Comparison of ENCODE assay signal across 7 cellular contexts in genomic region chr10:117374506-117375359, GRCh38. TPM values are rescaled to one million over a fixed set of nuclear protein-coding genes. Genes with fewer than 3 reads are reported as not detected.
DNase-seq lines count a peak whose midpoint lies in the region; ATAC-seq, FAIRE-seq and TF ChIP-seq lines count a peak whose summit lies in the region.

No MANE protein-coding gene starts in this region.

- peak; percentile 27 for ATAC-seq in GM21619 (IDR thresholded peaks at IDR 0.05; ENCODE audit: unreplicated experiment)

- peak overlapping the region; percentile 60 for H3K9ac ChIP-seq in endodermal cell (ENCODE audit: extremely low read depth, low read length, poor library complexity, severe bottlenecking)
- H3K9ac ChIP-seq in mesenchymal stem cell (ENCODE audit: low read length), result peak overlapping the region; percentile 92

- H3K4ac ChIP-seq in mesenchymal stem cell (ENCODE audit: low read depth in 1 of 2, low read length in 2 of 2), result peak overlapping the region; percentile 41 to 62

- no peaks in the 10 kb centered on the region for H3K9me3 ChIP-seq in endodermal cell (ENCODE audit: control insufficient read depth, low read length)
- no peaks in the 10 kb centered on the region for H3K9me3 ChIP-seq in mesenchymal stem cell (ENCODE audit: control insufficient read depth, low read length)

- no peak for TF ChIP-seq CTCF in endodermal cell (conservative IDR thresholded peaks at IDR 0.05)

- H2BK15ac ChIP-seq in mesenchymal stem cell (ENCODE audit: low read depth, poor library complexity, severe bottlenecking), result peak overlapping the region; percentile 77

- H3K14ac ChIP-seq in mesenchymal stem cell (ENCODE audit: low read length in 2 of 2), result peak overlapping the region in 1 of 2 experiments; percentile 89

- peak overlapping the region; percentile 87 for H3K27ac Mint-ChIP-seq in activated CD4-positive, alpha-beta T cell treated with anti-CD3 and anti-CD28 coated beads, Interleukin-2, amount 10 ng/mL, durations not matched to agents 24 days and 14 days
- peak overlapping the region; percentile 83 for H3K27ac Mint-ChIP-seq in endodermal cell

- H4K91ac ChIP-seq in mesenchymal stem cell (ENCODE audit: low read length), result peak overlapping the region; percentile 18

- peak overlapping the region; percentile 88 for H3K4me3 ChIP-seq in endodermal cell (ENCODE audit: low read length)
- H3K4me3 ChIP-seq in mesenchymal stem cell (ENCODE audit: insufficient read depth in 1 of 2, low read depth in 1 of 2, low read length in 2 of 2), result peak overlapping the region; percentile 78 to 98

- DNase-seq in GM12891 (ENCODE audit: insufficient read length, low spot score) (peak; percentile 40), HuH-7.5 (ENCODE audit: low spot score) (peak; percentile 20), endodermal cell (peak; percentile 80), mesenchymal stem cell (peak; percentile 70)
- DNase-seq in activated CD4-positive, alpha-beta T cell treated with anti-CD3 and anti-CD28 coated beads, Interleukin-2, amount 10 ng/mL, durations not matched to agents 24 days and 14 days, result peak; percentile 82
- DNase-seq in stimulated activated naive CD4-positive, alpha-beta T cell treated with Interleukin-2 at 50 U/mL for 16 hours (lab: John Stamatoyannopoulos, UW), result peak; percentile 79

- H2AK5ac ChIP-seq in mesenchymal stem cell (ENCODE audit: low read length, severe bottlenecking), result no peak overlapping the region

- H2AFZ ChIP-seq in mesenchymal stem cell (ENCODE audit: low read depth, low read length), result peak overlapping the region; percentile 89

- intact Hi-C loops in activated CD4-positive, alpha-beta T cell treated with anti-CD3 and anti-CD28 coated beads, Interleukin-2, amount 10 ng/mL, durations not matched to agents 24 days and 14 days (cut with micrococcal nuclease), result loop anchor here (2.0 to 10.0 kb wide), 4 partner anchors 157 to 970 kb away; partner anchors contain the start of genes FAM204A and RAB11FIP2

- H3K27me3 ChIP-seq in endodermal cell (ENCODE audit: control insufficient read depth, insufficient read depth, low read length, poor library complexity, severe bottlenecking), result peaks cover 29% of the 10 kb centered on the region
- H3K27me3 ChIP-seq in mesenchymal stem cell (ENCODE audit: control insufficient read depth in 1 of 2, insufficient read depth in 1 of 2, low read length in 2 of 2), result peaks cover 9 to 17% of the 10 kb centered on the region in 2 experiments

- peak overlapping the region in 1 of 2 experiments; percentile 66 for H3K23ac ChIP-seq in mesenchymal stem cell (ENCODE audit: low read length in 2 of 2)

- WGBS in endodermal cell (ENCODE audit: insufficient coverage in 1 of 2, insufficient read length in 1 of 2), 2 experiments, result 0% methylated on average over 36 to 92 of the region's 92 CpGs
- under 1% methylated on average over 72 of the region's 92 CpGs for WGBS in mesenchymal stem cell

- peak overlapping the region in 1 of 2 experiments; percentile 35 for H2BK12ac ChIP-seq in mesenchymal stem cell (ENCODE audit: low read length in 2 of 2)

- H4K8ac ChIP-seq in mesenchymal stem cell (ENCODE audit: low read length), result peak overlapping the region; percentile 65

- H3K9me3 Mint-ChIP-seq in activated CD4-positive, alpha-beta T cell treated with anti-CD3 and anti-CD28 coated beads, Interleukin-2, amount 10 ng/mL, durations not matched to agents 24 days and 14 days, result no peaks in the 10 kb centered on the region
- H3K9me3 Mint-ChIP-seq in endodermal cell, result no peaks in the 10 kb centered on the region

- peak overlapping the region; percentile 91 for H3K4me2 ChIP-seq in mesenchymal stem cell (ENCODE audit: low read length, poor library complexity, severe bottlenecking)

- FAIRE-seq in GM12891 (lab: Jason Lieb, UNC), result peak; percentile 28

- no peaks in the 10 kb centered on the region for H3K79me1 ChIP-seq in mesenchymal stem cell (replicated peaks; ENCODE audit: low read length, poor library complexity, severe bottlenecking)

- H3K27ac ChIP-seq in endodermal cell (ENCODE audit: low read depth, low read length) (peak overlapping the region; percentile 47), mesenchymal stem cell (ENCODE audit: low read length, poor library complexity, severe bottlenecking) (no peak overlapping the region)

- H2BK120ac ChIP-seq in mesenchymal stem cell (ENCODE audit: low read depth, low read length), result peak overlapping the region; percentile 65

- H3K36me3 ChIP-seq in endodermal cell (ENCODE audit: control insufficient read depth, insufficient read depth, low read length), result no peaks in the 10 kb centered on the region
- no peaks in the 10 kb centered on the region for H3K36me3 ChIP-seq in mesenchymal stem cell (ENCODE audit: control insufficient read depth in 1 of 2, insufficient read depth in 2 of 2, low read depth in 1 of 2, low read length in 2 of 2)

- H3K4me1 Mint-ChIP-seq in activated CD4-positive, alpha-beta T cell treated with anti-CD3 and anti-CD28 coated beads, Interleukin-2, amount 10 ng/mL, durations not matched to agents 24 days and 14 days, result peaks cover 17% of the 10 kb centered on the region
- peaks cover 19% of the 10 kb centered on the region for H3K4me1 Mint-ChIP-seq in endodermal cell

- peak overlapping the region; percentile 85 to 88 for H3K18ac ChIP-seq in mesenchymal stem cell (ENCODE audit: low read depth in 1 of 2, low read length in 2 of 2)

- peaks cover 29% of the 10 kb centered on the region for H3K27me3 Mint-ChIP-seq in activated CD4-positive, alpha-beta T cell treated with anti-CD3 and anti-CD28 coated beads, Interleukin-2, amount 10 ng/mL, durations not matched to agents 24 days and 14 days
- H3K27me3 Mint-ChIP-seq in endodermal cell (ENCODE audit: insufficient read depth), result peaks cover 34% of the 10 kb centered on the region

- peak overlapping the region; percentile 82 for H2BK5ac ChIP-seq in mesenchymal stem cell (ENCODE audit: low read depth, low read length, poor library complexity, severe bottlenecking)

- H3K4me3 Mint-ChIP-seq in activated CD4-positive, alpha-beta T cell treated with anti-CD3 and anti-CD28 coated beads, Interleukin-2, amount 10 ng/mL, durations not matched to agents 24 days and 14 days, result peak overlapping the region; percentile 94
- peak overlapping the region; percentile 85 for H3K4me3 Mint-ChIP-seq in endodermal cell

- peaks cover 8% of the 10 kb centered on the region for H3K36me3 Mint-ChIP-seq in activated CD4-positive, alpha-beta T cell treated with anti-CD3 and anti-CD28 coated beads, Interleukin-2, amount 10 ng/mL, durations not matched to agents 24 days and 14 days (ENCODE audit: low read depth)
- peaks cover 4% of the 10 kb centered on the region for H3K36me3 Mint-ChIP-seq in endodermal cell (ENCODE audit: low read depth)

- no peak; the same call in 1 of the 2 replicates for TF ChIP-seq POLR2A in GM12891 (IDR thresholded peaks at IDR 0.05; ENCODE audit: low read depth, low read length)

- H3K4me1 ChIP-seq in endodermal cell (ENCODE audit: control insufficient read depth, insufficient read depth, low read length) (no peaks in the 10 kb centered on the region), mesenchymal stem cell (ENCODE audit: control insufficient read depth, insufficient read depth, low read depth, low read length) (peaks cover 11% of the 10 kb centered on the region)

TF ChIP-seq in GM12891, 5 proteins besides CTCF, POLR2A, EP300 and RAD21:
- no peak for TF ChIP-seq POU2F2 (IDR thresholded peaks at IDR 0.05; ENCODE audit: low read depth, low read length)
- TF ChIP-seq TAF1 (IDR thresholded peaks at IDR 0.05; ENCODE audit: low read depth, low read length), result no peak
- TF ChIP-seq POLR2AphosphoS5 (IDR thresholded peaks at IDR 0.05; ENCODE audit: low read depth, low read length), result no peak
- TF ChIP-seq SPI1 (IDR thresholded peaks at IDR 0.05; ENCODE audit: low read depth, low read length), result no peak
- TF ChIP-seq PAX5 (IDR thresholded peaks at IDR 0.05; ENCODE audit: insufficient read depth, low read length, severe bottlenecking), result no peak

RNA-seq across cellular contexts. Expression of gene PDZD8, which starts 0.5 kb away (rescaled TPM):
- 5.0 TPM for polyA plus RNA-seq in GM12891 (2012; ENCODE audit: low read depth, missing spikeins)
- 23.3 and 23.5 TPM in 2 replicates for total RNA-seq in activated CD4-positive, alpha-beta T cell treated with anti-CD3 and anti-CD28 coated beads, Interleukin-2, amount 10 ng/mL, durations not matched to agents 24 days and 14 days
- 10 to 100 TPM; 53.3 to 60.1 TPM for total RNA-seq in endodermal cell
- polyA plus RNA-seq in endodermal cell (2013, experiment 1 of 2), result 21.5 TPM
- 19.2 TPM for polyA plus RNA-seq in endodermal cell (2013, experiment 2 of 2)
- polyA plus RNA-seq in mesenchymal stem cell (2013, experiment 1 of 2), result 13.7 TPM
- polyA plus RNA-seq in mesenchymal stem cell (2013, experiment 2 of 2), result 14.1 TPM

Comparison
In these comparisons a context has a peak if more than half of its experiments do, and no peak if none do; other contexts are left out.
1. DNase-seq: peak in every context shown above with its lines; median percentile 82 in activated CD4-positive, alpha-beta T cell treated with anti-CD3 and anti-CD28 coated beads, Interleukin-2, amount 10 ng/mL, durations not matched to agents 24 days and 14 days; 80 in endodermal cell; 79 in stimulated activated naive CD4-positive, alpha-beta T cell treated with Interleukin-2 at 50 U/mL for 16 hours; 70 in mesenchymal stem cell; 40 in GM12891; 20 in HuH-7.5.